1 cellular context compared by ENCODE assay signal in the genomic region with DNA sequence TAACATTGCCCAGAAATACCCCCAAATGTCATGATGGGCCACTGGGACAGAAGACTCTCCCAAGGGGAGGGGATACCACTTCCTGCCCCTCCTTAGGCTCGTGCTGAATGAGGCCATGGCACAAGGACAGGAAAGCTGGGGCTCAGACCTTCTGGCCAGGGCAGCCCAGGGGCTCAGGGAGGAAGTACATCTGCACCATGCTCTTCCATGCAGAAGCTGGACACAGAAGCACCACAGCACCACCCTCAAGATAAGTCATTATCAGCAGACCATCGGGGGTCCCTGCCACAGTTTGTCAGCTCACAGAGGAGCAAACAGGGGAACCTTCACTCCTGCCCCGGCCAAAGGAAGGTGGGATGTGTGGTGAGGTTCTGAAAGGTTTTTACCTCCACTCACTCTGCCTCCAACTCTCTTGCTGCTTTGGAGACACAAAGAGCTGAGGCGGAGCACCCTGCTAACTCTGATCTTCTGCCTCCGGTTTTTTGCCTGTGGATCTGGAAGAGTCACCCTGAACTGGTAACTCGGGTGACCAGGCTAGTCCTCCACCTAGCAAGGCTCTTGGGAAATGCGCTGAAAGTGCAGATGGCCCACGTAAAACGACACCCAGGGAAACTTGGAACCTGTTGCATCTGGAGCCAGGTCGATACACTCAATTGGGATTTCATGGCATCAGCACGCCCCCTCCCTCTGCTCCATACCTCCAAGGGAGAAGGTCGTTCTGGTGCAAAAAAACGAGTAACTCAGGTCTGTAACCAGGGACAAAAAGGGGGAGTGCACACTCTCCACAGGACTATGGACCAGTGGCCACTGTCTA.
TF ChIP-seq lines count a peak whose summit lies in the region.

No MANE protein-coding gene starts in this region.

TF ChIP-seq in A549, 52 proteins besides CTCF, POLR2A, EP300 and RAD21 (continued from another document):
- TF ChIP-seq HMGXB4 (CRISPR knock-in tag; IDR thresholded peaks at IDR 0.05; ENCODE audit: borderline replicate concordance), result no peak
- TF ChIP-seq RCOR1 (IDR thresholded peaks at IDR 0.05; ENCODE audit: low read depth, low read length), result no peak
- no peak for TF ChIP-seq ZC3H11A (IDR thresholded peaks at IDR 0.05)
- no peak for TF ChIP-seq ELK1 (IDR thresholded peaks at IDR 0.05; ENCODE audit: low read depth, low read length)
